16 cellular contexts compared by ENCODE assay signal in the genomic region with DNA sequence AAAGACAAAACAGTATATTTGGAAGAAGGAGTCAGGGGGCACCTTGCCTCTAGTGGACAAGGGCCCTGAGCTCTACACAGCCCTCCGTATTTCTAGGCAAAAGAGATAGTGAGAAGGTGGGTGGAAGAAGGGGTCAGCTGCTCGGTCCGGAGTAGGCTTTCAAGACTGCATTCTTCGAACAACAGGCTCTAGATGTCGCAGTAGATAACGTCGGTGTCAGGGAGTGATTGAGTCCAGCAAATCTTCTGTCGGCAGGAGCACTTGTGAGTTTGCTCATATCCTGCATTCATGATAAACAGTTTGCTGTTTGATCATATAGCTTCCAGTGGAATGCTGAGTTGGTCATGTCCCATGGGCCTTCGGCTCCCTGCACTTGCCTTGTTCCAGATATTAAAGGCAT. TPM values are rescaled to one million over a fixed set of nuclear protein-coding genes. Genes with fewer than 3 reads are reported as not detected.
DNase-seq lines count a peak whose midpoint lies in the region; ATAC-seq, FAIRE-seq and TF ChIP-seq lines count a peak whose summit lies in the region.
"Had no signal": no experiment of that assay in that cellular context is flagged by ENCODE, and none has a peak within 500 bp of the region (broad histone marks: within the 10 kb centered on the region; RNA-seq: fewer than 3 reads in every experiment).

No MANE protein-coding gene starts in this region.

- TF ChIP-seq RAD21 in IMR-90 (IDR thresholded peaks at IDR 0.05; ENCODE audit: low read length) (no peak), H1 (IDR thresholded peaks at IDR 0.05 in 1 of 2, conservative IDR thresholded peaks at IDR 0.05 in 1 of 2; ENCODE audit: low read depth in 2 of 2, low read length in 2 of 2) (no peak)

- H3K56ac ChIP-seq in IMR-90 (ENCODE audit: extremely low read depth, insufficient read depth, low read length) (no peak overlapping the region), H1 (replicated peaks; ENCODE audit: insufficient read length, low read depth, low read length) (no peak overlapping the region)

- 0 out of 4 replicates have a peak, but pooled peaks cover 0 to 3% of the 10 kb centered on the region in 2 experiments for H3K79me1 ChIP-seq in IMR-90 (ENCODE audit: low read depth in 1 of 2, low read length in 2 of 2)
- no peaks in the 10 kb centered on the region for H3K79me1 ChIP-seq in H1 (ENCODE audit: low read depth, low read length)
- H3K79me1 ChIP-seq in neuronal stem cell (ENCODE audit: low read depth, low read length), result no peaks in the 10 kb centered on the region

- H2BK15ac ChIP-seq in IMR-90 (ENCODE audit: low read depth, low read length), result peak overlapping the region; percentile 41; the same call in 1 of the 3 replicates
- no peak overlapping the region for H2BK15ac ChIP-seq in H1 (ENCODE audit: low read length)
- H2BK15ac ChIP-seq in neuronal stem cell (ENCODE audit: low read length), result no peak overlapping the region

- H3K27ac ChIP-seq in A673 (ENCODE audit: low read depth, low read length, poor library complexity, severe bottlenecking) (no peak overlapping the region), IMR-90 (ENCODE audit: insufficient read depth, low read length) (no peak overlapping the region), H1 (ENCODE audit: low read depth, low read length) (no peak overlapping the region), neuronal stem cell (replicated peaks; ENCODE audit: low read length) (no peak overlapping the region)
- H3K27ac ChIP-seq: C4-2B, HL-60 had no signal

- H3K79me2 ChIP-seq in H1 (ENCODE audit: control insufficient read depth in 1 of 2, insufficient read depth in 2 of 2, low read length in 2 of 2), result no peaks in the 10 kb centered on the region

- no peak overlapping the region for H2AFZ ChIP-seq in IMR-90 (replicated peaks; ENCODE audit: low read length, poor library complexity)
- H2AFZ ChIP-seq in H1 (ENCODE audit: low read length), result no peak overlapping the region
- no peak overlapping the region for H2AFZ ChIP-seq in neuronal stem cell (ENCODE audit: low read length)

- H3K4me2 ChIP-seq in IMR-90 (ENCODE audit: low read depth, low read length), result no peak overlapping the region
- no peak overlapping the region for H3K4me2 ChIP-seq in H1 (ENCODE audit: insufficient read depth in 1 of 2, low read depth in 2 of 2, low read length in 2 of 2)
- H3K4me2 ChIP-seq in neuronal stem cell (ENCODE audit: insufficient read depth, low read length, poor library complexity, severe bottlenecking), result no peak overlapping the region

- H4K8ac ChIP-seq in IMR-90 (ENCODE audit: low read depth in 2 of 2, low read length in 2 of 2), result peak overlapping the region; percentile 12 to 65; a peak in 1 of 4 replicates
- no peak overlapping the region for H4K8ac ChIP-seq in H1 (ENCODE audit: extremely low read depth, insufficient read depth, low read length)
- no peak overlapping the region for H4K8ac ChIP-seq in neuronal stem cell (ENCODE audit: low read depth, low read length)

- H3K14ac ChIP-seq in IMR-90 (replicated peaks; ENCODE audit: low read depth, low read length) (no peak overlapping the region; the same call in 1 of the 2 replicates), H1 (ENCODE audit: insufficient read length) (no peak overlapping the region), neuronal stem cell (ENCODE audit: low read length) (peak overlapping the region; percentile 47)

- no peak overlapping the region for H4K91ac ChIP-seq in IMR-90 (ENCODE audit: insufficient read depth, low read depth, low read length)
- no peak overlapping the region for H4K91ac ChIP-seq in H1 (replicated peaks; ENCODE audit: insufficient read length, low read length)
- no peak overlapping the region for H4K91ac ChIP-seq in neuronal stem cell (ENCODE audit: low read depth, low read length, poor library complexity)

- CTCF ChIA-PET in A673 (lab: Charles Lee) (no interaction called here), IMR-90 (lab: Yijun Ruan, JAX) (interaction anchor here (1.2 kb wide), 1 partner anchor 65 kb away, joined by 3 read pairs; no protein-coding TSS in a partner anchor), H1 (lab: Charles Lee; ENCODE audit: partially characterized antibody) (interaction anchor here (0.8 to 2.4 kb wide), 6 partner anchors 19 to 70 kb away, joined by 3 to 5 read pairs (median 4); no protein-coding TSS in a partner anchor)

- 0 out of 2 replicates have a peak overlapping the region, but pooled peaks have one; percentile 60 for H2BK12ac ChIP-seq in H1 (ENCODE audit: low read depth, low read length)
- H2BK12ac ChIP-seq in neuronal stem cell (ENCODE audit: low read length), result peak overlapping the region; percentile 30

- H2AK9ac ChIP-seq in IMR-90 (replicated peaks; ENCODE audit: low read depth, low read length, poor library complexity), result no peak overlapping the region

- H2BK120ac ChIP-seq in IMR-90 (ENCODE audit: low read depth, low read length), result no peak overlapping the region; the same call in 1 of the 2 replicates
- H2BK120ac ChIP-seq in H1 (replicated peaks; ENCODE audit: low read depth, low read length), result no peak overlapping the region
- H2BK120ac ChIP-seq in neuronal stem cell (ENCODE audit: low read depth, low read length), result no peak overlapping the region

- no peaks in the 10 kb centered on the region for H3K27me3 ChIP-seq in A673 (replicated peaks; ENCODE audit: insufficient read depth, low read depth, low read length, poor library complexity)
- no peaks in the 10 kb centered on the region for H3K27me3 ChIP-seq in IMR-90 (ENCODE audit: control insufficient read depth, insufficient read depth, low read length)
- H3K27me3 ChIP-seq in H1 (replicated peaks in 1 of 4; ENCODE audit: control insufficient read depth in 3 of 4, extremely low read depth in 1 of 4, insufficient read depth in 3 of 4, low read length in 3 of 4), result no peaks in the 10 kb centered on the region
- no peaks in the 10 kb centered on the region for H3K27me3 ChIP-seq in neuronal stem cell (ENCODE audit: control insufficient read depth in 3 of 3, insufficient read depth in 3 of 3, low read depth in 1 of 3, low read length in 3 of 3)

- no peak overlapping the region for H2BK5ac ChIP-seq in IMR-90 (ENCODE audit: low read depth, low read length, poor library complexity, severe bottlenecking)
- no peak overlapping the region for H2BK5ac ChIP-seq in H1 (ENCODE audit: low read depth, low read length)
- no peak overlapping the region for H2BK5ac ChIP-seq in neuronal stem cell (ENCODE audit: low read length)

- H3K4me3 ChIP-seq in A673 (ENCODE audit: low read depth, low read length, poor library complexity, severe bottlenecking) (no peak overlapping the region), IMR-90 (ENCODE audit: insufficient read depth, low read depth, low read length) (no peak overlapping the region), H1 (ENCODE audit: extremely low read depth in 1 of 4, insufficient read depth in 2 of 4, low read depth in 3 of 4, low read length in 4 of 4) (no peak overlapping the region), neuronal stem cell (ENCODE audit: low read length in 2 of 2) (no peak overlapping the region)

- no peaks in the 10 kb centered on the region for H3K23me2 ChIP-seq in H1 (ENCODE audit: low read depth, low read length)

- peak overlapping the region; percentile 40; the same call in 1 of the 2 replicates for H4K5ac ChIP-seq in IMR-90 (ENCODE audit: low read depth, low read length)
- H4K5ac ChIP-seq in H1 (ENCODE audit: insufficient read length, low read depth, low read length), result no peak overlapping the region

- intact Hi-C loops in A673 (cut with micrococcal nuclease; ENCODE audit: unreplicated experiment), result no loop called here
- intact Hi-C loops in IMR-90 (cut with micrococcal nuclease), result no loop called here

- DNase-seq in A673 (ENCODE audit: low spot score) (peak; percentile 45), IMR-90 (no peak), H1 (ENCODE audit: low read depth in 1 of 2, low spot score in 2 of 2) (no peak), neuronal stem cell (ENCODE audit: low spot score) (no peak), NCI-H187 (lab: John Stamatoyannopoulos, UW) (no peak)
- DNase-seq: DMS 273 treated with DMSO at 0.1 percent for 48 hours, GF-D8, H9, NCI-H1436, NCI-H2081, NCI-H510A had no signal

- no peaks in the 10 kb centered on the region for H3K36me3 ChIP-seq in A673 (ENCODE audit: insufficient read depth, low read length, poor library complexity, severe bottlenecking)
- H3K36me3 ChIP-seq in IMR-90 (ENCODE audit: control insufficient read depth, insufficient read depth, low read length), result no peaks in the 10 kb centered on the region
- no peaks in the 10 kb centered on the region for H3K36me3 ChIP-seq in H1 (ENCODE audit: control insufficient read depth in 2 of 4, insufficient read depth in 4 of 4, low read length in 3 of 4)
- no peaks in the 10 kb centered on the region for H3K36me3 ChIP-seq in neuronal stem cell (replicated peaks in 1 of 2; ENCODE audit: control insufficient read depth in 2 of 2, insufficient read depth in 2 of 2, low read length in 2 of 2)

- H3K9ac ChIP-seq in IMR-90 (ENCODE audit: low read depth, low read length) (no peak overlapping the region), H1 (replicated peaks in 1 of 4; ENCODE audit: extremely low read depth in 1 of 4, low read depth in 3 of 4, low read length in 3 of 4) (no peak overlapping the region), neuronal stem cell (ENCODE audit: low read depth, low read length, poor library complexity) (no peak overlapping the region)

- H2AK5ac ChIP-seq in IMR-90 (ENCODE audit: low read depth, low read length), result peak overlapping the region; percentile 23; the same call in 1 of the 2 replicates
- no peak overlapping the region for H2AK5ac ChIP-seq in H1 (ENCODE audit: low read depth, low read length)
- H2AK5ac ChIP-seq in neuronal stem cell (ENCODE audit: low read depth, low read length), result no peak overlapping the region

- H3K4ac ChIP-seq in IMR-90 (ENCODE audit: low read depth, low read length) (peak overlapping the region; percentile 3), H1 (replicated peaks; ENCODE audit: insufficient read length, low read depth, low read length) (no peak overlapping the region), neuronal stem cell (ENCODE audit: low read length) (peak overlapping the region; percentile 37)

- H3K23ac ChIP-seq in IMR-90 (ENCODE audit: low read depth, low read length) (peak overlapping the region; percentile 8; the same call in 1 of the 2 replicates), H1 (ENCODE audit: insufficient read length) (no peak overlapping the region), neuronal stem cell (ENCODE audit: low read depth, low read length, poor library complexity) (no peak overlapping the region)

- POLR2A ChIA-PET in A673 (lab: Charles Lee; ENCODE audit: low non-redundant PET) (no interaction called here), IMR-90 (lab: Charles Lee; ENCODE audit: unreplicated experiment) (no interaction called here), H1 (lab: Charles Lee; ENCODE audit: partially characterized antibody) (interaction anchor here (0.7 kb wide), 1 partner anchor 92 kb away, joined by 3 read pairs; the partner anchor contains the start of gene RPL5)

- WGBS in IMR-90 (ENCODE audit: extremely low coverage in 2 of 2, insufficient read length in 1 of 2), 2 experiments, result 80% methylated on average over 1 of the region's 9 CpGs; no CpG with 5 or more reads in 1 of the 2 experiments
- 90% methylated on average over 9 of the region's 9 CpGs; no CpG with 5 or more reads in 1 of the 2 experiments for WGBS in H1 (ENCODE audit: extremely low coverage in 1 of 2, insufficient coverage in 1 of 2, insufficient read length in 1 of 2, insufficient replicate concordance in 2 of 2, low coverage in 1 of 2, low lambda C conversion rate in 2 of 2, missing lambda C conversion rate in 1 of 2), 2 experiments
- no CpG with 5 or more reads among the region's 9 CpGs for WGBS in neuronal stem cell (ENCODE audit: extremely low coverage in 2 of 2, insufficient read length in 2 of 2, insufficient replicate concordance in 1 of 2), 2 donors

- no peak for TF ChIP-seq POLR2A in IMR-90 (IDR thresholded peaks at IDR 0.05; ENCODE audit: low read depth, low read length)
- TF ChIP-seq POLR2A in H1 (IDR thresholded peaks at IDR 0.05; ENCODE audit: control extremely low read depth in 1 of 2, low read depth in 2 of 2, low read length in 2 of 2), result no peak

- TF ChIP-seq CTCF in A673 (conservative IDR thresholded peaks at IDR 0.05; ENCODE audit: low read depth, low read length), result no peak
- TF ChIP-seq CTCF in IMR-90 (conservative IDR thresholded peaks at IDR 0.05; ENCODE audit: low read depth, low read length), result no peak
- no peak for TF ChIP-seq CTCF in H1 (IDR thresholded peaks at IDR 0.05; ENCODE audit: control extremely low read depth in 1 of 3, insufficient read depth in 1 of 3, low read depth in 1 of 3, low read length in 3 of 3)

- no TSS peak for BruUV-seq in A673 (replicated peaks; lab: Mats Ljungman, UMichigan)
- BruUV-seq in IMR-90 (replicated peaks; lab: Mats Ljungman, UMichigan), result no TSS peak

- no peak for TF ChIP-seq EP300 in H1 (IDR thresholded peaks at IDR 0.05; ENCODE audit: borderline replicate concordance in 1 of 2, low read depth in 2 of 2, low read length in 2 of 2)

- no peak for ATAC-seq in IMR-90 (ENCODE audit: low read depth)
- ATAC-seq in GM19351 (IDR thresholded peaks at IDR 0.05; ENCODE audit: unreplicated experiment), result no peak
- no peak for ATAC-seq in GM21576 (IDR thresholded peaks at IDR 0.05; ENCODE audit: unreplicated experiment)
- ATAC-seq: Panc1 had no signal

- H2BK20ac ChIP-seq in IMR-90 (ENCODE audit: low read depth, low read length), result 0 out of 2 replicates have a peak overlapping the region, but pooled peaks have one; percentile 8
- no peak overlapping the region for H2BK20ac ChIP-seq in H1 (ENCODE audit: low read length)

- no peaks in the 10 kb centered on the region; the same call in 1 of the 2 replicates for H3K9me1 ChIP-seq in IMR-90 (ENCODE audit: insufficient read depth, low read length)

- dilution Hi-C loops in IMR-90 (cut with HindIII; ENCODE audit: low sequenced_read_pairs, unreplicated experiment), result no loop called here

- H3K9me3 ChIP-seq in A673 (ENCODE audit: low read depth, low read length, poor library complexity, severe bottlenecking), result no peaks in the 10 kb centered on the region
- no peaks in the 10 kb centered on the region for H3K9me3 ChIP-seq in IMR-90 (ENCODE audit: control insufficient read depth, insufficient read depth, low read length)
- H3K9me3 ChIP-seq in H1 (ENCODE audit: insufficient read depth in 2 of 2, low read depth in 1 of 2, low read length in 1 of 2), result 0 out of 4 replicates have a peak, but pooled peaks cover 0 to 2% of the 10 kb centered on the region in 2 experiments
- no peaks in the 10 kb centered on the region for H3K9me3 ChIP-seq in neuronal stem cell (replicated peaks in 1 of 2; ENCODE audit: control insufficient read depth in 2 of 2, insufficient read depth in 1 of 2, low read depth in 1 of 2, low read length in 2 of 2)

- no peak for FAIRE-seq in H1 (lab: Jason Lieb, UNC)

- H3K18ac ChIP-seq in IMR-90 (ENCODE audit: low read depth, low read length), result 0 out of 2 replicates have a peak overlapping the region, but pooled peaks have one; percentile 33
- H3K18ac ChIP-seq in H1 (ENCODE audit: extremely low read depth, low read length), result no peak overlapping the region
- H3K18ac ChIP-seq in neuronal stem cell (ENCODE audit: low read length), result no peak overlapping the region

- H3K4me1 ChIP-seq in A673 (ENCODE audit: insufficient read depth, low read length, poor library complexity, severe bottlenecking), result peaks cover 6% of the 10 kb centered on the region
- H3K4me1 ChIP-seq in IMR-90 (ENCODE audit: control insufficient read depth, insufficient read depth, low read length), result peaks cover 6% of the 10 kb centered on the region; the same call in 1 of the 2 replicates
- no peaks in the 10 kb centered on the region for H3K4me1 ChIP-seq in H1 (replicated peaks in 1 of 4; ENCODE audit: control insufficient read depth in 3 of 4, insufficient read depth in 4 of 4, low read length in 3 of 4)
- no peaks in the 10 kb centered on the region for H3K4me1 ChIP-seq in neuronal stem cell (ENCODE audit: control insufficient read depth in 2 of 2, insufficient read depth in 1 of 2, low read depth in 1 of 2, low read length in 2 of 2)

- no peaks in the 10 kb centered on the region for H4K20me1 ChIP-seq in IMR-90 (ENCODE audit: insufficient read depth, low read length)
- H4K20me1 ChIP-seq in H1 (replicated peaks in 1 of 2; ENCODE audit: control insufficient read depth in 1 of 2, insufficient read depth in 2 of 2, low read length in 2 of 2), result no peaks in the 10 kb centered on the region

- in situ Hi-C loops in IMR-90 (cut with MboI; ENCODE audit: low sequenced_read_pairs), result no loop called here

RNA-seq across cellular contexts. Expression of gene DIPK1A, which starts 36.8 kb away (rescaled TPM):
- total RNA-seq in A673 (2021) (10.3 and 10.9 TPM in 2 replicates), IMR-90 (2012; rRNA removed) (4.7 and 7.5 TPM in 2 replicates)
- polyA plus RNA-seq in IMR-90 (2012; rRNA removed) (4.5 and 5.7 TPM in 2 replicates), H1 (2011; rRNA removed) (1.2 and 2.5 TPM in 2 replicates)
- 1.0 and 1.4 TPM in 2 replicates for polyA plus RNA-seq in IMR-90 (2012; cell fraction: cytosol; rRNA removed)
- 0.16 and 2.9 TPM in 2 replicates for polyA plus RNA-seq in IMR-90 (2012; cell fraction: nucleus; rRNA removed; ENCODE audit: low replicate concordance)
- total RNA-seq in H1 (2021; fragmentation: NEBNext Ultra II Directional; extraction: Animal tissue kit (Norgen Biotek cat#: 25700)), result 4.8 and 5.0 TPM in 2 replicates
- polyA plus RNA-seq in H1 (2011; cell fraction: cytosol; rRNA removed), result 2.9 TPM
- polyA plus RNA-seq in H1 (2011; cell fraction: nucleus; rRNA removed), result 0.56 TPM
- 3.6 to 5.2 TPM (median 4.4 TPM) in 4 replicates for polyA plus RNA-seq in H1 (2012, experiment 1 of 2)
- 0.60 TPM for polyA plus RNA-seq in H1 (2012, experiment 2 of 2)
- 5.1 TPM for polyA plus RNA-seq in H1 (2013, experiment 1 of 2)
- 7.2 TPM for polyA plus RNA-seq in H1 (2013, experiment 2 of 2)
- 2.7 and 3.1 TPM in 2 replicates for polyA minus RNA-seq in H1 (2011; rRNA and poly(A)+ RNA removed)
- polyA minus RNA-seq in H1 (2011; cell fraction: cytosol; rRNA and poly(A)+ RNA removed), result 2.0 TPM
- polyA minus RNA-seq in H1 (2011; cell fraction: nucleus; rRNA and poly(A)+ RNA removed), result 2.1 TPM
- polyA plus RNA-seq in neuronal stem cell (2013, experiment 1 of 2), result 2.8 TPM
- polyA plus RNA-seq in neuronal stem cell (2013, experiment 2 of 2), result 3.0 TPM

Comparison
In these comparisons a context has a peak if more than half of its experiments do, and no peak if none do; other contexts are left out.
1. H4K8ac ChIP-seq: peak in IMR-90 (2 of 2); none in H1 (single experiment) and neuronal stem cell (single experiment).